8 cellular contexts compared by ENCODE assay signal in genomic region chr7:151081170-151082101, GRCh38. TPM values are rescaled to one million over a fixed set of nuclear protein-coding genes. Genes with fewer than 3 reads are reported as not detected.
DNase-seq lines count a peak whose midpoint lies in the region; ATAC-seq, FAIRE-seq and TF ChIP-seq lines count a peak whose summit lies in the region.

No MANE protein-coding gene starts in this region.

- no peak for TF ChIP-seq CTCF in CD8-positive, alpha-beta T cell (IDR thresholded peaks at IDR 0.05)
- no peak for TF ChIP-seq CTCF in K562 (IDR thresholded peaks at IDR 0.05 in 2 of 3, conservative IDR thresholded peaks at IDR 0.05 in 1 of 3; ENCODE audit: insufficient read depth in 2 of 3, low read depth in 1 of 3, low read length in 3 of 3)

- peak overlapping the region; percentile 85 for H3K4me3 Mint-ChIP-seq in CD8-positive, alpha-beta T cell
- H3K4me3 Mint-ChIP-seq in IgD-negative memory B cell, result peak overlapping the region; percentile 85 to 96 (median 89)

- TF ChIP-seq POLR2A in K562 (conservative IDR thresholded peaks at IDR 0.05) (no peak), GM12892 (IDR thresholded peaks at IDR 0.05; ENCODE audit: low read depth, low read length) (no peak)

- intact Hi-C loops in CD8-positive, alpha-beta T cell (cut with DNase I, micrococcal nuclease), result loop anchor here (2.0 to 10.0 kb wide), 7 partner anchors 107 to 1584 kb away; partner anchors contain the start of genes CHPF2 (in 1 of the 2), KCNH2 (in 1 of the 2), ZNF467 (in 1 of the 2) and ZNF746 (in 1 of the 2)
- intact Hi-C loops in K562 (cut with micrococcal nuclease) (loop anchor here (10.0 kb wide), 1 partner anchor 767 kb away; no protein-coding TSS in a partner anchor), left colon (cut with DNase I, micrococcal nuclease) (no loop called here)

- peaks cover 49% of the 10 kb centered on the region for H3K4me1 Mint-ChIP-seq in CD8-positive, alpha-beta T cell (ENCODE audit: low read depth)
- H3K4me1 Mint-ChIP-seq in IgD-negative memory B cell, result peaks cover 17 to 31% (median 26%) of the 10 kb centered on the region in 3 donors

- no peaks in the 10 kb centered on the region for H3K36me3 ChIP-seq in CD8-positive, alpha-beta T cell (ENCODE audit: insufficient read depth, low read length)
- H3K36me3 ChIP-seq in K562 (ENCODE audit: control insufficient read depth, insufficient read depth, low read length) (peaks cover 43% of the 10 kb centered on the region), thymus (ENCODE audit: control insufficient read depth, insufficient read depth) (peaks cover 18% of the 10 kb centered on the region)

- under 1% methylated on average over 64 of the region's 64 CpGs for WGBS in K562 (ENCODE audit: insufficient coverage, low coverage, missing lambda C conversion rate)
- 80% methylated on average over 64 of the region's 64 CpGs for WGBS in thymus

- TF ChIP-seq EP300 in K562 (IDR thresholded peaks at IDR 0.05; ENCODE audit: low read length), result no peak

- no peaks in the 10 kb centered on the region for H3K9me3 ChIP-seq in CD8-positive, alpha-beta T cell (ENCODE audit: low read length)
- H3K9me3 ChIP-seq in K562 (replicated peaks; ENCODE audit: control insufficient read depth, insufficient read depth, low read depth, low read length) (no peaks in the 10 kb centered on the region), thymus (ENCODE audit: control insufficient read depth) (no peaks in the 10 kb centered on the region)

- H3K79me2 ChIP-seq in K562 (ENCODE audit: control insufficient read depth, insufficient read depth, low read length), result peaks cover 50% of the 10 kb centered on the region

- ATAC-seq in CD8-positive, alpha-beta T cell, result no peak
- ATAC-seq in K562 (peak; percentile 50), left colon (peak; percentile 50)

- H3K4me1 ChIP-seq in CD8-positive, alpha-beta T cell (ENCODE audit: insufficient read depth, low read length), result peaks cover 60% of the 10 kb centered on the region
- H3K4me1 ChIP-seq in K562 (replicated peaks in 1 of 2; ENCODE audit: control insufficient read depth in 2 of 2, insufficient read depth in 2 of 2, low read length in 2 of 2) (peaks cover 52 to 85% of the 10 kb centered on the region in 2 experiments), thymus (ENCODE audit: control insufficient read depth, insufficient read depth, low read length) (peaks cover 29% of the 10 kb centered on the region)

- TF ChIP-seq RAD21 in K562 (CRISPR knock-in tag; conservative IDR thresholded peaks at IDR 0.05 in 1 of 2, IDR thresholded peaks at IDR 0.05 in 1 of 2), result no peak

- H3K27ac Mint-ChIP-seq in CD8-positive, alpha-beta T cell, result peak overlapping the region; percentile 77
- H3K27ac Mint-ChIP-seq in IgD-negative memory B cell, result peak overlapping the region in 2 of 3 donors; percentile 46 to 88

- peak overlapping the region; percentile 74 for H3K4me3 ChIP-seq in CD8-positive, alpha-beta T cell (ENCODE audit: low read depth, low read length)
- H3K4me3 ChIP-seq in K562 (peak overlapping the region; percentile 89), thymus (ENCODE audit: low read length) (peak overlapping the region; percentile 76)

- FAIRE-seq in K562 (lab: Jason Lieb, UNC) (no peak), GM12892 (lab: Jason Lieb, UNC) (no peak)

- peak overlapping the region; percentile 74 for H3K27ac ChIP-seq in CD8-positive, alpha-beta T cell (ENCODE audit: low read depth, low read length)
- H3K27ac ChIP-seq in K562 (ENCODE audit: extremely low read depth, low read depth, low read length) (peak overlapping the region; percentile 94), thymus (ENCODE audit: low read depth) (peak overlapping the region; percentile 15)

- H3K9ac ChIP-seq in K562 (ENCODE audit: insufficient read depth in 1 of 2, low read depth in 2 of 2, low read length in 2 of 2), result peak overlapping the region; percentile 94 to 97

- TSS peak; percentile 55 for BruUV-seq in K562 (replicated peaks; lab: Mats Ljungman, UMichigan)

- peak overlapping the region; percentile 97 for H3K4me2 ChIP-seq in K562 (ENCODE audit: insufficient read depth, low read length)

- no peaks in the 10 kb centered on the region for H3K27me3 ChIP-seq in CD8-positive, alpha-beta T cell (ENCODE audit: insufficient read depth, low read length)
- H3K27me3 ChIP-seq in K562 (ENCODE audit: control insufficient read depth in 2 of 2, insufficient read depth in 2 of 2, low read length in 2 of 2), result no peaks in the 10 kb centered on the region
- peaks cover 31% of the 10 kb centered on the region for H3K27me3 ChIP-seq in thymus (ENCODE audit: control insufficient read depth, insufficient read depth)

- peaks cover 5% of the 10 kb centered on the region for H4K20me1 ChIP-seq in K562 (replicated peaks; ENCODE audit: control insufficient read depth, insufficient read depth, low read length)

- in situ Hi-C loops in K562 (cut with MboI), result no loop called here

- peak overlapping the region; percentile 23; the same call in 1 of the 2 replicates for H2AFZ ChIP-seq in K562 (ENCODE audit: low read depth, low read length)

- H3K9me1 ChIP-seq in K562 (ENCODE audit: control insufficient read depth, insufficient read depth, low read length), result no peaks in the 10 kb centered on the region

- CTCF ChIA-PET in CD8-positive, alpha-beta T cell (lab: Charles Lee), result no interaction called here
- CTCF ChIA-PET in K562 (lab: Yijun Ruan, JAX; ENCODE audit: low intra/inter-chr PET ratio), result no interaction called here

- H3K9me3 Mint-ChIP-seq in CD8-positive, alpha-beta T cell, result no peaks in the 10 kb centered on the region
- H3K9me3 Mint-ChIP-seq in IgD-negative memory B cell, result no peaks in the 10 kb centered on the region

- H3K27me3 Mint-ChIP-seq in CD8-positive, alpha-beta T cell (ENCODE audit: low read depth), result peaks cover 11% of the 10 kb centered on the region
- no peaks in the 10 kb centered on the region for H3K27me3 Mint-ChIP-seq in IgD-negative memory B cell

- POLR2A ChIA-PET in CD8-positive, alpha-beta T cell (lab: Charles Lee), result interaction anchor here (0.6 to 1.2 kb wide), 7 partner anchors 23 to 687 kb away, joined by 3 to 8 read pairs (median 3); partner anchors contain the start of gene ABCB8
- POLR2A ChIA-PET in K562 (lab: Yijun Ruan, JAX), result interaction anchor here (0.6 to 3.5 kb wide), 16 partner anchors 10 to 713 kb away, joined by 3 to 24 read pairs (median 6); partner anchors contain the start of genes ABCB8, REPIN1 and SLC4A2

- peaks cover 7% of the 10 kb centered on the region for H3K36me3 Mint-ChIP-seq in CD8-positive, alpha-beta T cell
- no peaks in the 10 kb centered on the region for H3K36me3 Mint-ChIP-seq in IgD-negative memory B cell

- DNase-seq in CD8-positive, alpha-beta T cell, result no peak
- peak in 3 of 4 experiments; percentile 54 to 72 (median 59) for DNase-seq in K562 (ENCODE audit: extremely low read depth in 1 of 4, low spot score in 3 of 4)
- DNase-seq in left colon, result peak; percentile 51 to 59
- DNase-seq in GM12892 (ENCODE audit: insufficient read length), result no peak
- DNase-seq in SIG-M5 (lab: John Stamatoyannopoulos, UW), result no peak
- DNase-seq in HuH-7 (ENCODE audit: low spot score), result no peak

RNA-seq across cellular contexts. Expression of gene FASTK, which starts 0.8 kb away (rescaled TPM):
- total RNA-seq in CD8-positive, alpha-beta T cell, result 10 to 100 TPM; 56.3 to 62.9 TPM
- 55.4 TPM for polyA plus RNA-seq in IgD-negative memory B cell
- 153 and 539 TPM in 2 replicates for total RNA-seq in K562 (2011; cell fraction: chromatin; rRNA removed; ENCODE audit: low replicate concordance)
- total RNA-seq in K562 (2011; cell fraction: nucleolus; rRNA removed), result 501 and 515 TPM in 2 replicates
- 225 and 261 TPM in 2 replicates for total RNA-seq in K562 (2011; cell fraction: nucleoplasm; rRNA removed)
- total RNA-seq in K562 (2014; rRNA removed), result 114 and 139 TPM in 2 replicates
- 8.3 and 12.6 TPM in 2 replicates for total RNA-seq in K562 (2014; rRNA removed; fragmentation: Illumina TruSeq; extraction: Trizol)
- total RNA-seq in K562 (2015; rRNA removed; fragmentation: Illumina TruSeq; extraction: Trizol), result 50.3 and 55.4 TPM in 2 replicates
- total RNA-seq in K562 (2021), result 106 and 112 TPM in 2 replicates
- 48.2 and 69.4 TPM in 2 replicates for polyA plus RNA-seq in K562 (2011; rRNA removed)
- 50.7 and 105 TPM in 2 replicates for polyA plus RNA-seq in K562 (2011; cell fraction: cytosol; rRNA removed)
- 711 and 1,075 TPM in 2 replicates for polyA plus RNA-seq in K562 (2011; cell fraction: nucleus; rRNA removed)
- 70.9 and 124 TPM in 2 replicates for polyA plus RNA-seq in K562 (2012)
- polyA plus RNA-seq in K562 (2014; fragmentation: Illumina TruSeq; extraction: Trizol), result 38.2 and 53.4 TPM in 2 replicates
- polyA plus RNA-seq in K562 (2014; fragmentation: Nextera tagmentation; extraction: Ambion mirVana), result 1 to 10 TPM in 1 of 2 experiments, under 1 TPM in 1; 0.51 to 2.7 TPM
- 150 and 181 TPM in 2 replicates for polyA plus RNA-seq in K562 (2014; rRNA removed)
- polyA minus RNA-seq in K562 (2011; rRNA and poly(A)+ RNA removed), result 18.8 and 24.7 TPM in 2 replicates
- 22.8 and 23.4 TPM in 2 replicates for polyA minus RNA-seq in K562 (2011; cell fraction: cytosol; rRNA and poly(A)+ RNA removed)
- polyA minus RNA-seq in K562 (2011; cell fraction: nucleus; rRNA and poly(A)+ RNA removed), result 187 and 189 TPM in 2 replicates
- 100 to 1,000 TPM in 1 of 2 donors, 10 to 100 TPM in 1; 82.0 to 108 TPM for total RNA-seq in left colon
- 142 TPM for polyA plus RNA-seq in thymus
- polyA plus RNA-seq in GM12892 (2012; ENCODE audit: missing spikeins), result 23.6 TPM

RNA-seq across cellular contexts. Expression of gene TMUB1, which starts 1.9 kb away (rescaled TPM):
- 10 to 100 TPM; 42.3 to 44.6 TPM for total RNA-seq in CD8-positive, alpha-beta T cell
- 72.6 TPM for polyA plus RNA-seq in IgD-negative memory B cell
- 28.8 and 70.7 TPM in 2 replicates for total RNA-seq in K562 (2011; cell fraction: chromatin; rRNA removed; ENCODE audit: low replicate concordance)
- 113 and 126 TPM in 2 replicates for total RNA-seq in K562 (2011; cell fraction: nucleolus; rRNA removed)
- total RNA-seq in K562 (2011; cell fraction: nucleoplasm; rRNA removed), result 72.2 and 72.4 TPM in 2 replicates
- total RNA-seq in K562 (2014; rRNA removed), result 189 and 255 TPM in 2 replicates
- 19.4 and 21.4 TPM in 2 replicates for total RNA-seq in K562 (2014; rRNA removed; fragmentation: Illumina TruSeq; extraction: Trizol)
- total RNA-seq in K562 (2015; rRNA removed; fragmentation: Illumina TruSeq; extraction: Trizol), result 86.3 and 97.0 TPM in 2 replicates
- total RNA-seq in K562 (2021), result 233 and 241 TPM in 2 replicates
- 38.4 and 59.7 TPM in 2 replicates for polyA plus RNA-seq in K562 (2011; rRNA removed)
- 86.5 and 297 TPM in 2 replicates for polyA plus RNA-seq in K562 (2011; cell fraction: cytosol; rRNA removed)
- 123 and 249 TPM in 2 replicates for polyA plus RNA-seq in K562 (2011; cell fraction: nucleus; rRNA removed)
- polyA plus RNA-seq in K562 (2012), result 165 and 183 TPM in 2 replicates
- 74.1 and 210 TPM in 2 replicates for polyA plus RNA-seq in K562 (2014; fragmentation: Illumina TruSeq; extraction: Trizol)
- polyA plus RNA-seq in K562 (2014; fragmentation: Nextera tagmentation; extraction: Ambion mirVana), result under 1 TPM; 0.14 to 0.34 TPM
- polyA plus RNA-seq in K562 (2014; rRNA removed), result 195 and 207 TPM in 2 replicates
- 8.2 and 12.5 TPM in 2 replicates for polyA minus RNA-seq in K562 (2011; rRNA and poly(A)+ RNA removed)
- 52.4 and 69.4 TPM in 2 replicates for polyA minus RNA-seq in K562 (2011; cell fraction: cytosol; rRNA and poly(A)+ RNA removed)
- 18.0 and 20.3 TPM in 2 replicates for polyA minus RNA-seq in K562 (2011; cell fraction: nucleus; rRNA and poly(A)+ RNA removed)
- 10 to 100 TPM; 72.4 to 80.7 TPM for total RNA-seq in left colon
- 68.4 TPM for polyA plus RNA-seq in thymus
- 12.0 TPM for polyA plus RNA-seq in GM12892 (2012; ENCODE audit: missing spikeins)

RNA-seq across cellular contexts. Expression of gene AGAP3, which starts 4.8 kb away (rescaled TPM):
- total RNA-seq in CD8-positive, alpha-beta T cell, result 10 to 100 TPM; 35.0 to 36.6 TPM
- polyA plus RNA-seq in IgD-negative memory B cell (3.5 TPM), K562 (2011; rRNA removed) (61.4 and 65.4 TPM in 2 replicates), K562 (2014; fragmentation: Illumina TruSeq; extraction: Trizol) (66.7 and 96.7 TPM in 2 replicates), K562 (2014; fragmentation: Nextera tagmentation; extraction: Ambion mirVana) (1 to 10 TPM; 3.4 to 4.4 TPM), K562 (2014; rRNA removed) (118 and 127 TPM in 2 replicates), thymus (43.2 TPM)
- 309 and 657 TPM in 2 replicates for total RNA-seq in K562 (2011; cell fraction: chromatin; rRNA removed; ENCODE audit: low replicate concordance)
- 263 and 322 TPM in 2 replicates for total RNA-seq in K562 (2011; cell fraction: nucleolus; rRNA removed)
- 258 and 293 TPM in 2 replicates for total RNA-seq in K562 (2011; cell fraction: nucleoplasm; rRNA removed)
- total RNA-seq in K562 (2014; rRNA removed) (62.2 and 94.2 TPM in 2 replicates), K562 (2014; rRNA removed; fragmentation: Illumina TruSeq; extraction: Trizol) (34.6 and 44.0 TPM in 2 replicates), K562 (2015; rRNA removed; fragmentation: Illumina TruSeq; extraction: Trizol) (59.8 and 60.0 TPM in 2 replicates), K562 (2021) (178 and 208 TPM in 2 replicates), left colon (10 to 100 TPM; 50.8 to 64.0 TPM)
- 86.8 and 233 TPM in 2 replicates for polyA plus RNA-seq in K562 (2011; cell fraction: cytosol; rRNA removed)
- polyA plus RNA-seq in K562 (2011; cell fraction: nucleus; rRNA removed), result 273 and 510 TPM in 2 replicates
- 83.7 and 110 TPM in 2 replicates for polyA plus RNA-seq in K562 (2012)
- polyA minus RNA-seq in K562 (2011; rRNA and poly(A)+ RNA removed), result 34.5 and 46.4 TPM in 2 replicates
- polyA minus RNA-seq in K562 (2011; cell fraction: cytosol; rRNA and poly(A)+ RNA removed), result 64.1 and 65.6 TPM in 2 replicates
- polyA minus RNA-seq in K562 (2011; cell fraction: nucleus; rRNA and poly(A)+ RNA removed), result 79.9 and 118 TPM in 2 replicates
- 22.6 TPM for polyA plus RNA-seq in GM12892 (2012; ENCODE audit: missing spikeins)

RNA-seq across cellular contexts. Expression of gene SLC4A2, which starts 22.0 kb away (rescaled TPM):
- 10 to 100 TPM; 25.5 to 29.1 TPM for total RNA-seq in CD8-positive, alpha-beta T cell
- 17.8 TPM for polyA plus RNA-seq in IgD-negative memory B cell
- 230 and 845 TPM in 2 replicates for total RNA-seq in K562 (2011; cell fraction: chromatin; rRNA removed; ENCODE audit: low replicate concordance)
- 746 and 756 TPM in 2 replicates for total RNA-seq in K562 (2011; cell fraction: nucleolus; rRNA removed)
- 367 and 388 TPM in 2 replicates for total RNA-seq in K562 (2011; cell fraction: nucleoplasm; rRNA removed)
- total RNA-seq in K562 (2014; rRNA removed), result 360 and 417 TPM in 2 replicates
- total RNA-seq in K562 (2014; rRNA removed; fragmentation: Illumina TruSeq; extraction: Trizol), result 32.6 and 55.0 TPM in 2 replicates
- 130 and 132 TPM in 2 replicates for total RNA-seq in K562 (2015; rRNA removed; fragmentation: Illumina TruSeq; extraction: Trizol)
- 363 and 375 TPM in 2 replicates for total RNA-seq in K562 (2021)
- 69.2 and 85.2 TPM in 2 replicates for polyA plus RNA-seq in K562 (2011; rRNA removed)
- polyA plus RNA-seq in K562 (2011; cell fraction: cytosol; rRNA removed), result 68.0 and 147 TPM in 2 replicates
- polyA plus RNA-seq in K562 (2011; cell fraction: nucleus; rRNA removed), result 438 and 829 TPM in 2 replicates
- 243 and 347 TPM in 2 replicates for polyA plus RNA-seq in K562 (2012)
- polyA plus RNA-seq in K562 (2014; fragmentation: Illumina TruSeq; extraction: Trizol), result 166 and 212 TPM in 2 replicates
- 10 to 100 TPM; 11.4 to 28.8 TPM for polyA plus RNA-seq in K562 (2014; fragmentation: Nextera tagmentation; extraction: Ambion mirVana)
- polyA plus RNA-seq in K562 (2014; rRNA removed), result 306 and 316 TPM in 2 replicates
- polyA minus RNA-seq in K562 (2011; rRNA and poly(A)+ RNA removed), result 29.9 and 60.1 TPM in 2 replicates
- polyA minus RNA-seq in K562 (2011; cell fraction: cytosol; rRNA and poly(A)+ RNA removed), result 79.9 and 106 TPM in 2 replicates
- 138 and 143 TPM in 2 replicates for polyA minus RNA-seq in K562 (2011; cell fraction: nucleus; rRNA and poly(A)+ RNA removed)
- 10 to 100 TPM; 76.7 to 97.4 TPM for total RNA-seq in left colon
- polyA plus RNA-seq in thymus, result 89.5 TPM
- polyA plus RNA-seq in GM12892 (2012; ENCODE audit: missing spikeins), result 38.7 TPM

RNA-seq across cellular contexts. Expression of gene CDK5, which starts 23.7 kb away (rescaled TPM):
- 1 to 10 TPM; 1.9 to 2.7 TPM for total RNA-seq in CD8-positive, alpha-beta T cell
- polyA plus RNA-seq in IgD-negative memory B cell (11.4 TPM), K562 (2011; rRNA removed) (27.5 and 28.6 TPM in 2 replicates), K562 (2014; fragmentation: Illumina TruSeq; extraction: Trizol) (29.0 and 34.3 TPM in 2 replicates), K562 (2014; fragmentation: Nextera tagmentation; extraction: Ambion mirVana) (10 to 100 TPM in 1 of 2 experiments, 1 to 10 TPM in 1; 3.2 to 18.1 TPM), K562 (2014; rRNA removed) (25.6 and 28.4 TPM in 2 replicates), thymus (8.9 TPM)
- 19.7 and 25.7 TPM in 2 replicates for total RNA-seq in K562 (2011; cell fraction: chromatin; rRNA removed; ENCODE audit: low replicate concordance)
- total RNA-seq in K562 (2011; cell fraction: nucleolus; rRNA removed), result 30.0 and 32.9 TPM in 2 replicates
- total RNA-seq in K562 (2011; cell fraction: nucleoplasm; rRNA removed), result 23.7 and 24.5 TPM in 2 replicates
- total RNA-seq in K562 (2014; rRNA removed) (38.0 and 53.5 TPM in 2 replicates), K562 (2014; rRNA removed; fragmentation: Illumina TruSeq; extraction: Trizol) (11.8 and 20.3 TPM in 2 replicates), K562 (2015; rRNA removed; fragmentation: Illumina TruSeq; extraction: Trizol) (32.2 and 35.8 TPM in 2 replicates), K562 (2021) (25.0 and 25.3 TPM in 2 replicates), left colon (10 to 100 TPM; 12.8 to 15.1 TPM)
- polyA plus RNA-seq in K562 (2011; cell fraction: cytosol; rRNA removed), result 47.3 and 82.3 TPM in 2 replicates
- 35.2 and 43.5 TPM in 2 replicates for polyA plus RNA-seq in K562 (2011; cell fraction: nucleus; rRNA removed)
- polyA plus RNA-seq in K562 (2012), result 36.0 and 38.1 TPM in 2 replicates
- 25.6 and 37.1 TPM in 2 replicates for polyA minus RNA-seq in K562 (2011; rRNA and poly(A)+ RNA removed)
- polyA minus RNA-seq in K562 (2011; cell fraction: cytosol; rRNA and poly(A)+ RNA removed), result 13.6 and 28.1 TPM in 2 replicates
- polyA minus RNA-seq in K562 (2011; cell fraction: nucleus; rRNA and poly(A)+ RNA removed), result 15.5 and 21.0 TPM in 2 replicates
- 15.7 TPM for polyA plus RNA-seq in GM12892 (2012; ENCODE audit: missing spikeins)

Comparison
In these comparisons a context has a peak if more than half of its experiments do, and no peak if none do; other contexts are left out.
1. DNase-seq: peak in K562 (3 of 4) and left colon (2 of 2); none in CD8-positive, alpha-beta T cell (0 of 7), GM12892 (single experiment), SIG-M5 (single experiment) and HuH-7 (single experiment).
2. H3K27ac ChIP-seq: peak in every context shown above with its lines; median percentile 94 in K562; 74 in CD8-positive, alpha-beta T cell; 15 in thymus.
3. intact Hi-C loops: an anchor here in CD8-positive, alpha-beta T cell (2.0 to 10.0 kb wide) and K562 (10.0 kb wide); none called in left colon.
4. Peak in every context shown above with its lines, with median percentiles within 50 percentile points of each other: H3K4me3 ChIP-seq.